16 cellular contexts compared by ENCODE assay signal in the genomic region with DNA sequence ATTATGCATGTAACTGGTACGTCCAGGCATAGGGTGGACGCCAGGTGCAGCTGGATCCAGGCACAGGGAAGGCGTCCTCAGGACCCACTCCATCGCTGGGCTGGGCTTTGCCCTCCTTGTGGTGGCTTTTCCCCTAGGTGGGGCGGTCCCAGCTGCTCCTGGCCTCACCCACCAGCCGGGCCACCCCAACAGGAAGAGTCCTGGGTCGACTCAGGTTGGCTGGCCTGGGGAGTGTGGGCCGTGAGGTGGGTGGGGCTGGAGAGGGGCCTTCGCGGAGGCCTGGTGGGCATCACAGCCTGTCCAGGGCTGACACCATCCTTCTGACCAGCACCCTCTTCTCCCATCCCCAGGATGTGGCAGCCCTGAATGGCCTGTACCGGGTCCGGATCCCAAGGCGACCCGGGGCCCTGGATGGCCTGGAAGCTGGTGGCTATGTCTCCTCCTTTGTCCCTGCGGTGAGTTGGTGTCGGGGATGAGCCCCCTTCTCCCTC. TPM values are rescaled to one million over a fixed set of nuclear protein-coding genes. Genes with fewer than 3 reads are reported as not detected.
DNase-seq lines count a peak whose midpoint lies in the region; ATAC-seq, FAIRE-seq and TF ChIP-seq lines count a peak whose summit lies in the region.
"Had no signal": no experiment of that assay in that cellular context is flagged by ENCODE, and none has a peak within 500 bp of the region (broad histone marks: within the 10 kb centered on the region; RNA-seq: fewer than 3 reads in every experiment).

No MANE protein-coding gene starts in this region.

- ATAC-seq in right cardiac atrium (no peak), Right ventricle myocardium superior (ENCODE audit: poor library complexity) (no peak), HepG2 (no peak; the same call in 2 of the 3 replicates), upper lobe of right lung (no peak), HG02623 (IDR thresholded peaks at IDR 0.05; ENCODE audit: unreplicated experiment) (no peak)
- ATAC-seq in central memory CD8-positive, alpha-beta T cell (replicated peaks; ENCODE audit: extremely low read depth, poor library complexity, severe bottlenecking): no peak

- no peak for TF ChIP-seq POLR2A in HepG2 (IDR thresholded peaks at IDR 0.05; ENCODE audit: insufficient read depth in 1 of 2, low read depth in 2 of 2, low read length in 2 of 2)

- no peak for FAIRE-seq in HepG2 (lab: Jason Lieb, UNC)
- FAIRE-seq: A204.1 had no signal

- H3K27ac Mint-ChIP-seq in central memory CD8-positive, alpha-beta T cell (ENCODE audit: low read depth): peak overlapping the region; percentile 71
- H3K27ac Mint-ChIP-seq: HFFc6 had no signal

- TF ChIP-seq RAD21 in HepG2 (CRISPR knock-in tag; IDR thresholded peaks at IDR 0.05): no peak

- BruUV-seq in HepG2 (replicated peaks; lab: Mats Ljungman, UMichigan): no TSS peak

- TF ChIP-seq CTCF in HepG2 (CRISPR knock-in tag; IDR thresholded peaks at IDR 0.05) (no peak), upper lobe of right lung (IDR thresholded peaks at IDR 0.05) (no peak), BE2C (IDR thresholded peaks at IDR 0.05; ENCODE audit: low read depth, low read length) (no peak)

- POLR2A ChIA-PET in HepG2 (lab: Yijun Ruan, JAX): interaction anchor here (1.4 kb wide), 1 partner anchor 111 kb away, joined by 3 read pairs; no protein-coding TSS in a partner anchor

- H3K79me2 ChIP-seq in HepG2 (ENCODE audit: insufficient read depth, low read length): no peaks in the 10 kb centered on the region

- H3K27me3 ChIP-seq in right cardiac atrium (ENCODE audit: control insufficient read depth, insufficient read depth) (no peaks in the 10 kb centered on the region), HepG2 (ENCODE audit: control insufficient read depth in 1 of 2, insufficient read depth in 2 of 2, low read length in 2 of 2) (peaks cover 4 to 13% of the 10 kb centered on the region in 2 experiments; a peak in 3 of 5 replicates), upper lobe of right lung (no peaks in the 10 kb centered on the region), BE2C (no peaks in the 10 kb centered on the region)

- H3K4me1 Mint-ChIP-seq in central memory CD8-positive, alpha-beta T cell: peaks cover 38% of the 10 kb centered on the region

- no peaks in the 10 kb centered on the region for H3K9me3 ChIP-seq in right cardiac atrium (ENCODE audit: control insufficient read depth, low read length)
- H3K9me3 ChIP-seq in HepG2 (ENCODE audit: low read length): no peaks in the 10 kb centered on the region
- no peaks in the 10 kb centered on the region for H3K9me3 ChIP-seq in upper lobe of right lung
- no peaks in the 10 kb centered on the region for H3K9me3 ChIP-seq in BE2C
- H3K9me3 ChIP-seq: HAP-1 had no signal

- no peak overlapping the region for H2AFZ ChIP-seq in HepG2 (ENCODE audit: low read length)

- no peaks in the 10 kb centered on the region for H3K9me3 Mint-ChIP-seq in central memory CD8-positive, alpha-beta T cell
- H3K9me3 Mint-ChIP-seq: HFFc6 had no signal

- CTCF ChIA-PET in HepG2 (lab: Yijun Ruan, JAX; ENCODE audit: low intra/inter-chr PET ratio, low total read pairs): interaction anchor here (1.2 to 2.4 kb wide), 4 partner anchors 16 to 123 kb away, joined by 5 to 71 read pairs (median 15); partner anchors contain the start of gene NAPSA

- no peaks in the 10 kb centered on the region for H3K27me3 Mint-ChIP-seq in central memory CD8-positive, alpha-beta T cell

- in situ Hi-C loops in HepG2 (cut with HindIII; ENCODE audit: extremely low pct_ligation_motif_present, low pct_unique_long_range_greater_than_20kb): no loop called here

- intact Hi-C loops in right cardiac atrium (cut with DNase I): no loop called here
- intact Hi-C loops in Right ventricle myocardium superior (cut with DNase I): no loop called here
- intact Hi-C loops in HepG2 (cut with micrococcal nuclease; ENCODE audit: unreplicated experiment): loop anchor here (1.0 kb wide), 2 partner anchors 112 to 123 kb away; no protein-coding TSS in a partner anchor
- intact Hi-C loops in upper lobe of right lung (cut with DNase I): no loop called here

- H3K4me2 ChIP-seq in HepG2 (ENCODE audit: low read depth, low read length): no peak overlapping the region

- DNase-seq in right cardiac atrium (peak in 2 of 3 donors; percentile 42 to 54), Right ventricle myocardium superior (no peak), HepG2 (ENCODE audit: low spot score) (no peak), upper lobe of right lung (peak; percentile 46), GDM1 (lab: John Stamatoyannopoulos, UW) (no peak), BE2C (no peak)
- no peak for DNase-seq in central memory CD8-positive, alpha-beta T cell (ENCODE audit: low spot score in 2 of 2)
- DNase-seq: DMS53, HFFc6 had no signal

- H3K4me3 ChIP-seq in right cardiac atrium (ENCODE audit: low read length) (no peak overlapping the region), HepG2 (replicated peaks in 1 of 3; ENCODE audit: insufficient read depth in 1 of 3, low read depth in 2 of 3, low read length in 3 of 3) (no peak overlapping the region), upper lobe of right lung (no peak overlapping the region), BE2C (ENCODE audit: low read depth, low read length) (no peak overlapping the region)
- H3K4me3 ChIP-seq: HAP-1 had no signal

- H3K4me3 Mint-ChIP-seq in central memory CD8-positive, alpha-beta T cell: no peak overlapping the region
- H3K4me3 Mint-ChIP-seq: HFFc6 had no signal

- H3K36me3 ChIP-seq in HepG2 (replicated peaks in 1 of 2; ENCODE audit: control insufficient read depth in 1 of 2, insufficient read depth in 2 of 2, low read length in 2 of 2) (no peaks in the 10 kb centered on the region), upper lobe of right lung (peaks cover 57% of the 10 kb centered on the region), BE2C (peaks cover 9% of the 10 kb centered on the region)
- H3K36me3 ChIP-seq: HAP-1 had no signal

- H3K27ac ChIP-seq in right cardiac atrium (ENCODE audit: low read length): no peak overlapping the region
- H3K27ac ChIP-seq in HepG2 (ENCODE audit: extremely low read length, insufficient read depth, low read length): no peak overlapping the region
- no peak overlapping the region for H3K27ac ChIP-seq in upper lobe of right lung

- TF ChIP-seq EP300 in HepG2 (IDR thresholded peaks at IDR 0.05; ENCODE audit: low read depth in 2 of 2, low read length in 2 of 2) (no peak), HepG2 (CRISPR knock-in tag; IDR thresholded peaks at IDR 0.05; ENCODE audit: borderline replicate concordance) (no peak)

- no peaks in the 10 kb centered on the region for H4K20me1 ChIP-seq in HepG2 (ENCODE audit: insufficient read depth, low read length)

- peaks cover 4% of the 10 kb centered on the region for H3K4me1 ChIP-seq in right cardiac atrium (ENCODE audit: control insufficient read depth, insufficient read depth, low read length)
- no peaks in the 10 kb centered on the region for H3K4me1 ChIP-seq in HepG2 (ENCODE audit: insufficient read depth, low read length)
- peaks cover 16% of the 10 kb centered on the region for H3K4me1 ChIP-seq in upper lobe of right lung
- H3K4me1 ChIP-seq in BE2C: no peaks in the 10 kb centered on the region; the same call in 1 of the 2 replicates

- no peak overlapping the region for H3K9ac ChIP-seq in HepG2 (ENCODE audit: insufficient read depth, low read depth, low read length)

- peaks cover 41% of the 10 kb centered on the region for H3K36me3 Mint-ChIP-seq in central memory CD8-positive, alpha-beta T cell (ENCODE audit: insufficient read depth)

- 95% methylated on average over 16 of the region's 16 CpGs for WGBS in right cardiac atrium
- WGBS in HepG2 (ENCODE audit: low lambda C conversion rate): 22% methylated on average over 5 of the region's 16 CpGs

RNA-seq across cellular contexts. Expression of gene GARIN5A, which starts 3.2 kb away (rescaled TPM):
- total RNA-seq in right cardiac atrium (1 to 10 TPM in 3 of 4 donors, under 1 TPM in 1; 0.86 to 2.3 (median 1.9) TPM), Right ventricle myocardium superior (2.0 TPM), HepG2 (2016; rRNA removed; fragmentation: Illumina TruSeq; extraction: Trizol) (not detected in 2 replicates), upper lobe of right lung (3.8 TPM)
- polyA plus RNA-seq in right cardiac atrium (3.0 TPM), HepG2 (2011; rRNA removed) (not detected in 2 replicates)
- not detected in 2 replicates for total RNA-seq in HepG2 (2016; cell fraction: cytosol; rRNA removed; fragmentation: Illumina TruSeq; extraction: Trizol; ENCODE audit: low read depth)
- not detected in 2 replicates for total RNA-seq in HepG2 (2016; cell fraction: insoluble cytoplasmic fraction; rRNA removed; fragmentation: Illumina TruSeq; extraction: Trizol)
- not detected in 2 replicates for total RNA-seq in HepG2 (2016; cell fraction: membrane; rRNA removed; fragmentation: Illumina TruSeq; extraction: Trizol)
- not detected in 2 replicates for total RNA-seq in HepG2 (2016; cell fraction: nucleus; rRNA removed; fragmentation: Illumina TruSeq; extraction: Trizol)
- not detected in 2 replicates for polyA plus RNA-seq in HepG2 (2011; cell fraction: cytosol; rRNA removed)
- polyA plus RNA-seq in HepG2 (2011; cell fraction: nucleus; rRNA removed): not detected in 2 replicates
- not detected in 2 replicates for polyA plus RNA-seq in HepG2 (2012)
- polyA plus RNA-seq in HepG2 (2016; cell fraction: cytosol; fragmentation: Illumina TruSeq; extraction: Trizol; ENCODE audit: low read depth): not detected in 2 replicates
- not detected in 2 replicates for polyA plus RNA-seq in HepG2 (2016; cell fraction: insoluble cytoplasmic fraction; fragmentation: Illumina TruSeq; extraction: Trizol; ENCODE audit: low read depth)
- polyA plus RNA-seq in HepG2 (2016; cell fraction: membrane; fragmentation: Illumina TruSeq; extraction: Trizol; ENCODE audit: low read depth): not detected in 2 replicates
- not detected in 2 replicates for polyA plus RNA-seq in HepG2 (2016; cell fraction: nucleus; fragmentation: Illumina TruSeq; extraction: Trizol; ENCODE audit: insufficient read depth, low read depth)
- polyA minus RNA-seq in HepG2 (2011; rRNA and poly(A)+ RNA removed; ENCODE audit: low replicate concordance): 5.1 TPM in 1 of 2 replicates, not detected in the other
- not detected in 2 replicates for polyA minus RNA-seq in HepG2 (2011; cell fraction: cytosol; rRNA and poly(A)+ RNA removed)
- not detected in 2 replicates for polyA minus RNA-seq in HepG2 (2011; cell fraction: nucleus; rRNA and poly(A)+ RNA removed)
- polyA plus RNA-seq in BE2C (2012; ENCODE audit: insufficient read depth, insufficient read length, low read depth): not detected

RNA-seq across cellular contexts. Expression of gene EMC10, which starts 3.5 kb away (rescaled TPM):
- total RNA-seq in right cardiac atrium: 100 to 1,000 TPM in 3 of 4 donors, 10 to 100 TPM in 1; 98.5 to 118 (median 104) TPM
- 134 TPM for polyA plus RNA-seq in right cardiac atrium
- 68.7 TPM for total RNA-seq in Right ventricle myocardium superior
- not detected in 2 replicates for total RNA-seq in HepG2 (2016; rRNA removed; fragmentation: Illumina TruSeq; extraction: Trizol)
- total RNA-seq in HepG2 (2016; cell fraction: cytosol; rRNA removed; fragmentation: Illumina TruSeq; extraction: Trizol; ENCODE audit: low read depth): not detected in 2 replicates
- total RNA-seq in HepG2 (2016; cell fraction: insoluble cytoplasmic fraction; rRNA removed; fragmentation: Illumina TruSeq; extraction: Trizol): not detected in 2 replicates
- not detected in 2 replicates for total RNA-seq in HepG2 (2016; cell fraction: membrane; rRNA removed; fragmentation: Illumina TruSeq; extraction: Trizol)
- total RNA-seq in HepG2 (2016; cell fraction: nucleus; rRNA removed; fragmentation: Illumina TruSeq; extraction: Trizol): not detected in 2 replicates
- polyA plus RNA-seq in HepG2 (2011; rRNA removed): not detected in 2 replicates
- polyA plus RNA-seq in HepG2 (2011; cell fraction: cytosol; rRNA removed): 0.04 TPM in 1 of 2 replicates, not detected in the other
- polyA plus RNA-seq in HepG2 (2011; cell fraction: nucleus; rRNA removed): 0.19 TPM in 1 of 2 replicates, not detected in the other
- not detected in 2 replicates for polyA plus RNA-seq in HepG2 (2012)
- not detected in 2 replicates for polyA plus RNA-seq in HepG2 (2016; cell fraction: cytosol; fragmentation: Illumina TruSeq; extraction: Trizol; ENCODE audit: low read depth)
- polyA plus RNA-seq in HepG2 (2016; cell fraction: insoluble cytoplasmic fraction; fragmentation: Illumina TruSeq; extraction: Trizol; ENCODE audit: low read depth): not detected in 2 replicates
- polyA plus RNA-seq in HepG2 (2016; cell fraction: membrane; fragmentation: Illumina TruSeq; extraction: Trizol; ENCODE audit: low read depth): not detected in 2 replicates
- polyA plus RNA-seq in HepG2 (2016; cell fraction: nucleus; fragmentation: Illumina TruSeq; extraction: Trizol; ENCODE audit: insufficient read depth, low read depth): not detected in 2 replicates
- 0.06 and 36.3 TPM in 2 replicates for polyA minus RNA-seq in HepG2 (2011; rRNA and poly(A)+ RNA removed; ENCODE audit: low replicate concordance)
- polyA minus RNA-seq in HepG2 (2011; cell fraction: cytosol; rRNA and poly(A)+ RNA removed): 0.69 and 2.2 TPM in 2 replicates
- polyA minus RNA-seq in HepG2 (2011; cell fraction: nucleus; rRNA and poly(A)+ RNA removed): 0.25 and 1.0 TPM in 2 replicates
- total RNA-seq in upper lobe of right lung: 103 TPM
- 327 TPM for polyA plus RNA-seq in BE2C (2012; ENCODE audit: insufficient read depth, insufficient read length, low read depth)

RNA-seq across cellular contexts. Expression of gene JOSD2, which starts 31.2 kb away (rescaled TPM):
- total RNA-seq in right cardiac atrium (10 to 100 TPM; 24.2 to 40.5 (median 39.5) TPM), Right ventricle myocardium superior (39.8 TPM), HepG2 (2016; rRNA removed; fragmentation: Illumina TruSeq; extraction: Trizol) (2.0 and 2.3 TPM in 2 replicates), upper lobe of right lung (34.7 TPM)
- polyA plus RNA-seq in right cardiac atrium (55.2 TPM), HepG2 (2011; rRNA removed) (4.1 and 5.2 TPM in 2 replicates)
- total RNA-seq in HepG2 (2016; cell fraction: cytosol; rRNA removed; fragmentation: Illumina TruSeq; extraction: Trizol; ENCODE audit: low read depth): 2.6 and 3.1 TPM in 2 replicates
- 3.2 and 3.4 TPM in 2 replicates for total RNA-seq in HepG2 (2016; cell fraction: insoluble cytoplasmic fraction; rRNA removed; fragmentation: Illumina TruSeq; extraction: Trizol)
- total RNA-seq in HepG2 (2016; cell fraction: membrane; rRNA removed; fragmentation: Illumina TruSeq; extraction: Trizol): 3.4 and 3.5 TPM in 2 replicates
- 0.56 and 1.7 TPM in 2 replicates for total RNA-seq in HepG2 (2016; cell fraction: nucleus; rRNA removed; fragmentation: Illumina TruSeq; extraction: Trizol)
- 4.6 and 10.0 TPM in 2 replicates for polyA plus RNA-seq in HepG2 (2011; cell fraction: cytosol; rRNA removed)
- polyA plus RNA-seq in HepG2 (2011; cell fraction: nucleus; rRNA removed): 6.9 and 8.9 TPM in 2 replicates
- 1.6 and 3.0 TPM in 2 replicates for polyA plus RNA-seq in HepG2 (2012)
- polyA plus RNA-seq in HepG2 (2016; cell fraction: cytosol; fragmentation: Illumina TruSeq; extraction: Trizol; ENCODE audit: low read depth): 3.7 and 4.0 TPM in 2 replicates
- polyA plus RNA-seq in HepG2 (2016; cell fraction: insoluble cytoplasmic fraction; fragmentation: Illumina TruSeq; extraction: Trizol; ENCODE audit: low read depth): 2.9 and 3.0 TPM in 2 replicates
- polyA plus RNA-seq in HepG2 (2016; cell fraction: membrane; fragmentation: Illumina TruSeq; extraction: Trizol; ENCODE audit: low read depth): 4.1 and 4.4 TPM in 2 replicates
- 2.7 and 4.3 TPM in 2 replicates for polyA plus RNA-seq in HepG2 (2016; cell fraction: nucleus; fragmentation: Illumina TruSeq; extraction: Trizol; ENCODE audit: insufficient read depth, low read depth)
- 2.9 and 4.4 TPM in 2 replicates for polyA minus RNA-seq in HepG2 (2011; rRNA and poly(A)+ RNA removed; ENCODE audit: low replicate concordance)
- 2.6 TPM in 1 of 2 replicates, not detected in the other for polyA minus RNA-seq in HepG2 (2011; cell fraction: cytosol; rRNA and poly(A)+ RNA removed)
- polyA minus RNA-seq in HepG2 (2011; cell fraction: nucleus; rRNA and poly(A)+ RNA removed): 1.9 and 2.2 TPM in 2 replicates
- 38.6 TPM for polyA plus RNA-seq in BE2C (2012; ENCODE audit: insufficient read depth, insufficient read length, low read depth)

RNA-seq across cellular contexts. Expression of gene ASPDH, which starts 33.9 kb away (rescaled TPM):
- total RNA-seq in right cardiac atrium: not detected
- not detected for polyA plus RNA-seq in right cardiac atrium
- total RNA-seq in Right ventricle myocardium superior: not detected
- 1.1 and 2.2 TPM in 2 replicates for total RNA-seq in HepG2 (2016; rRNA removed; fragmentation: Illumina TruSeq; extraction: Trizol)
- 1.4 and 2.5 TPM in 2 replicates for total RNA-seq in HepG2 (2016; cell fraction: cytosol; rRNA removed; fragmentation: Illumina TruSeq; extraction: Trizol; ENCODE audit: low read depth)
- 1.4 and 2.5 TPM in 2 replicates for total RNA-seq in HepG2 (2016; cell fraction: insoluble cytoplasmic fraction; rRNA removed; fragmentation: Illumina TruSeq; extraction: Trizol)
- 1.4 and 1.7 TPM in 2 replicates for total RNA-seq in HepG2 (2016; cell fraction: membrane; rRNA removed; fragmentation: Illumina TruSeq; extraction: Trizol)
- total RNA-seq in HepG2 (2016; cell fraction: nucleus; rRNA removed; fragmentation: Illumina TruSeq; extraction: Trizol): 1.7 and 2.8 TPM in 2 replicates
- polyA plus RNA-seq in HepG2 (2011; rRNA removed): 3.3 and 4.0 TPM in 2 replicates
- 2.0 and 2.9 TPM in 2 replicates for polyA plus RNA-seq in HepG2 (2011; cell fraction: cytosol; rRNA removed)
- polyA plus RNA-seq in HepG2 (2011; cell fraction: nucleus; rRNA removed): 18.4 and 19.8 TPM in 2 replicates
- 4.3 and 4.8 TPM in 2 replicates for polyA plus RNA-seq in HepG2 (2012)
- 2.7 and 3.3 TPM in 2 replicates for polyA plus RNA-seq in HepG2 (2016; cell fraction: cytosol; fragmentation: Illumina TruSeq; extraction: Trizol; ENCODE audit: low read depth)
- polyA plus RNA-seq in HepG2 (2016; cell fraction: insoluble cytoplasmic fraction; fragmentation: Illumina TruSeq; extraction: Trizol; ENCODE audit: low read depth): 1.4 and 1.8 TPM in 2 replicates
- polyA plus RNA-seq in HepG2 (2016; cell fraction: membrane; fragmentation: Illumina TruSeq; extraction: Trizol; ENCODE audit: low read depth): 2.6 and 2.7 TPM in 2 replicates
- polyA plus RNA-seq in HepG2 (2016; cell fraction: nucleus; fragmentation: Illumina TruSeq; extraction: Trizol; ENCODE audit: insufficient read depth, low read depth): 1.6 and 6.8 TPM in 2 replicates
- 1.3 TPM in 1 of 2 replicates, not detected in the other for polyA minus RNA-seq in HepG2 (2011; rRNA and poly(A)+ RNA removed; ENCODE audit: low replicate concordance)
- 0.79 and 2.3 TPM in 2 replicates for polyA minus RNA-seq in HepG2 (2011; cell fraction: cytosol; rRNA and poly(A)+ RNA removed)
- 0.64 and 2.4 TPM in 2 replicates for polyA minus RNA-seq in HepG2 (2011; cell fraction: nucleus; rRNA and poly(A)+ RNA removed)
- total RNA-seq in upper lobe of right lung: not detected
- polyA plus RNA-seq in BE2C (2012; ENCODE audit: insufficient read depth, insufficient read length, low read depth): 13.9 TPM
- total RNA-seq: H1, HFFc6, HT-29 had no signal
- polyA plus RNA-seq: AG04450, BJ, H1 had no signal

RNA-seq across cellular contexts. Expression of gene MYBPC2, which starts 47.1 kb away (rescaled TPM):
- total RNA-seq in right cardiac atrium (not detected), Right ventricle myocardium superior (not detected), HepG2 (2016; rRNA removed; fragmentation: Illumina TruSeq; extraction: Trizol) (0.67 TPM in 1 of 2 replicates, not detected in the other), upper lobe of right lung (0.12 TPM)
- polyA plus RNA-seq in right cardiac atrium (not detected), HepG2 (2011; rRNA removed) (0.01 TPM in 1 of 2 replicates, not detected in the other)
- not detected in 2 replicates for total RNA-seq in HepG2 (2016; cell fraction: cytosol; rRNA removed; fragmentation: Illumina TruSeq; extraction: Trizol; ENCODE audit: low read depth)
- not detected in 2 replicates for total RNA-seq in HepG2 (2016; cell fraction: insoluble cytoplasmic fraction; rRNA removed; fragmentation: Illumina TruSeq; extraction: Trizol)
- not detected in 2 replicates for total RNA-seq in HepG2 (2016; cell fraction: membrane; rRNA removed; fragmentation: Illumina TruSeq; extraction: Trizol)
- total RNA-seq in HepG2 (2016; cell fraction: nucleus; rRNA removed; fragmentation: Illumina TruSeq; extraction: Trizol): not detected in 2 replicates
- polyA plus RNA-seq in HepG2 (2011; cell fraction: cytosol; rRNA removed): 0.01 and 0.03 TPM in 2 replicates
- 0.05 and 0.24 TPM in 2 replicates for polyA plus RNA-seq in HepG2 (2011; cell fraction: nucleus; rRNA removed)
- polyA plus RNA-seq in HepG2 (2012): not detected in 2 replicates
- not detected in 2 replicates for polyA plus RNA-seq in HepG2 (2016; cell fraction: cytosol; fragmentation: Illumina TruSeq; extraction: Trizol; ENCODE audit: low read depth)
- not detected in 2 replicates for polyA plus RNA-seq in HepG2 (2016; cell fraction: insoluble cytoplasmic fraction; fragmentation: Illumina TruSeq; extraction: Trizol; ENCODE audit: low read depth)
- polyA plus RNA-seq in HepG2 (2016; cell fraction: membrane; fragmentation: Illumina TruSeq; extraction: Trizol; ENCODE audit: low read depth): not detected in 2 replicates
- polyA plus RNA-seq in HepG2 (2016; cell fraction: nucleus; fragmentation: Illumina TruSeq; extraction: Trizol; ENCODE audit: insufficient read depth, low read depth): not detected in 2 replicates
- not detected in 2 replicates for polyA minus RNA-seq in HepG2 (2011; rRNA and poly(A)+ RNA removed; ENCODE audit: low replicate concordance)
- not detected in 2 replicates for polyA minus RNA-seq in HepG2 (2011; cell fraction: cytosol; rRNA and poly(A)+ RNA removed)
- polyA minus RNA-seq in HepG2 (2011; cell fraction: nucleus; rRNA and poly(A)+ RNA removed): not detected in 2 replicates
- not detected for polyA plus RNA-seq in BE2C (2012; ENCODE audit: insufficient read depth, insufficient read length, low read depth)
- total RNA-seq: HFFc6, HT-29 had no signal
- polyA plus RNA-seq: AG04450, BJ had no signal

Comparison
In these comparisons a context has a peak if more than half of its experiments do, and no peak if none do; other contexts are left out.
1. DNase-seq: peak in right cardiac atrium (2 of 3) and upper lobe of right lung (single experiment); none in Right ventricle myocardium superior (single experiment), central memory CD8-positive, alpha-beta T cell (0 of 2), HepG2 (single experiment), GDM1 (single experiment) and BE2C (single experiment).
2. RNA of gene EMC10, which starts 3.5 kb away (total RNA-seq): 98.5 to 118 TPM in right cardiac atrium, 103 TPM in upper lobe of right lung (single experiment) and 68.7 TPM in Right ventricle myocardium superior (single experiment); not detected in HepG2; every median in the first group is over 10 times any median in the second.